25 cellular contexts compared by ENCODE assay signal in genomic region chr1:202684716-202685115, GRCh38. TPM values are rescaled to one million over a fixed set of nuclear protein-coding genes. Genes with fewer than 3 reads are reported as not detected.
DNase-seq lines count a peak whose midpoint lies in the region; ATAC-seq and TF ChIP-seq lines count a peak whose summit lies in the region.
"Had no signal": no experiment of that assay in that cellular context is flagged by ENCODE, and none has a peak within 500 bp of the region (broad histone marks: within the 10 kb centered on the region; RNA-seq: fewer than 3 reads in every experiment).

No MANE protein-coding gene starts in this region.

- no peak overlapping the region for H3K4ac ChIP-seq in neuronal stem cell (ENCODE audit: low read length)

- TF ChIP-seq RAD21 in HCT116 (IDR thresholded peaks at IDR 0.05; ENCODE audit: low read depth): no peak

- H3K36me3 ChIP-seq in HCT116 (ENCODE audit: control insufficient read depth in 1 of 2, insufficient read depth in 2 of 2, low read length in 2 of 2) (no peaks in the 10 kb centered on the region), neuronal stem cell (replicated peaks in 1 of 2; ENCODE audit: control insufficient read depth in 2 of 2, insufficient read depth in 2 of 2, low read length in 2 of 2) (no peaks in the 10 kb centered on the region)
- H3K36me3 ChIP-seq: BE2C, MG63, Peyer's patch had no signal

- no peak overlapping the region for H2AK5ac ChIP-seq in neuronal stem cell (ENCODE audit: low read depth, low read length)

- no peak overlapping the region for H4K8ac ChIP-seq in neuronal stem cell (ENCODE audit: low read depth, low read length)

- H3K18ac ChIP-seq in neuronal stem cell (ENCODE audit: low read length): no peak overlapping the region

- DNase-seq in NCI-H2196 (lab: John Stamatoyannopoulos, UW; ENCODE audit: unreplicated experiment) (peak; percentile 38), NCI-H2196 treated with DMSO at 0.1 percent for 48 hours (lab: John Stamatoyannopoulos, UW; ENCODE audit: unreplicated experiment) (no peak), HCT116 (ENCODE audit: low read depth, low spot score) (no peak), NCI-H146 treated with DMSO at 0.1 percent for 48 hours (lab: John Stamatoyannopoulos, UW; ENCODE audit: unreplicated experiment) (peak; percentile 71), neuronal stem cell (ENCODE audit: low spot score) (no peak), AG08396 (ENCODE audit: low spot score) (no peak), inferior parietal cortex (ENCODE audit: extremely low spot score) (no peak), activated gamma-delta T cell (lab: John Stamatoyannopoulos, UW) (no peak)
- DNase-seq: 8988T; BE2C; Caco-2; CD4-positive, CD25-positive, alpha-beta regulatory T cell; GOT3; MG63; NCI-H1048; NCI-H187; NCI-H446; NCI-H82; Peyer's patch; SW 1271; T-helper 2 cell had no signal

- H3K9me2 ChIP-seq in HCT116 (ENCODE audit: insufficient read depth): no peaks in the 10 kb centered on the region

- H3K23ac ChIP-seq in neuronal stem cell (ENCODE audit: low read depth, low read length, poor library complexity): no peak overlapping the region

- no peak for TF ChIP-seq CTCF in HCT116 (IDR thresholded peaks at IDR 0.05 in 2 of 3, conservative IDR thresholded peaks at IDR 0.05 in 1 of 3; ENCODE audit: borderline replicate concordance in 1 of 3, insufficient read depth in 1 of 3, low read depth in 2 of 3, low read length in 2 of 3)

- H2BK120ac ChIP-seq in neuronal stem cell (ENCODE audit: low read depth, low read length): no peak overlapping the region

- ATAC-seq in HCT116: no peak
- ATAC-seq: HepG2, Right ventricle myocardium inferior had no signal

- H3K4me3 ChIP-seq in HCT116 (replicated peaks in 1 of 2; ENCODE audit: low read depth in 1 of 2, low read length in 2 of 2) (no peak overlapping the region), neuronal stem cell (ENCODE audit: low read length in 2 of 2) (no peak overlapping the region)
- H3K4me3 ChIP-seq: MG63, Peyer's patch had no signal

- no peak for TF ChIP-seq POLR2A in HCT116 (IDR thresholded peaks at IDR 0.05; ENCODE audit: borderline replicate concordance, extremely low read depth, insufficient read depth, insufficient read length)

- intact Hi-C loops in HCT116 (cut with micrococcal nuclease): no loop called here

- CTCF ChIA-PET in HCT116 (lab: Charles Lee): no interaction called here

- peak overlapping the region; percentile 42 for H3K14ac ChIP-seq in neuronal stem cell (ENCODE audit: low read length)

- H3K9ac ChIP-seq in HCT116 (ENCODE audit: low read length) (no peak overlapping the region), neuronal stem cell (ENCODE audit: low read depth, low read length, poor library complexity) (no peak overlapping the region)
- H3K9ac ChIP-seq: KMS-11 had no signal

- H2AFZ ChIP-seq in HCT116 (ENCODE audit: low read depth, low read length, poor library complexity, severe bottlenecking) (no peak overlapping the region), neuronal stem cell (ENCODE audit: low read length) (no peak overlapping the region)

- BruUV-seq in HCT116 (replicated peaks; lab: Mats Ljungman, UMichigan): no TSS peak

- H4K91ac ChIP-seq in neuronal stem cell (ENCODE audit: low read depth, low read length, poor library complexity): no peak overlapping the region

- H3K79me2 ChIP-seq in HCT116 (ENCODE audit: insufficient read depth, low read length): no peaks in the 10 kb centered on the region

- RAD21 ChIA-PET in HCT116 (lab: Charles Lee; ENCODE audit: low non-redundant PET in 1 of 2, low total read pairs in 2 of 2, uncharacterized antibody in 2 of 2, unreplicated experiment in 2 of 2): no interaction called here

- no peaks in the 10 kb centered on the region for H3K79me1 ChIP-seq in neuronal stem cell (ENCODE audit: low read depth, low read length)

- H4K20me1 ChIP-seq in HCT116 (ENCODE audit: insufficient read depth): no peaks in the 10 kb centered on the region

- H3K9me3 ChIP-seq in HCT116 (ENCODE audit: control insufficient read depth in 1 of 2, insufficient read depth in 1 of 2, low read depth in 1 of 2, low read length in 2 of 2) (no peaks in the 10 kb centered on the region), neuronal stem cell (replicated peaks in 1 of 2; ENCODE audit: control insufficient read depth in 2 of 2, insufficient read depth in 1 of 2, low read depth in 1 of 2, low read length in 2 of 2) (no peaks in the 10 kb centered on the region)
- H3K9me3 ChIP-seq: BE2C, Caco-2, MG63, Peyer's patch had no signal

- no peak overlapping the region for H2BK15ac ChIP-seq in neuronal stem cell (ENCODE audit: low read length)

- no CpG with 5 or more reads among the region's 2 CpGs for WGBS in neuronal stem cell (ENCODE audit: extremely low coverage in 2 of 2, insufficient read length in 2 of 2, insufficient replicate concordance in 1 of 2), 2 donors

- H3K4me2 ChIP-seq in HCT116 (ENCODE audit: low read length): peak overlapping the region; percentile 40; the same call in 1 of the 2 replicates
- no peak overlapping the region for H3K4me2 ChIP-seq in neuronal stem cell (ENCODE audit: insufficient read depth, low read length, poor library complexity, severe bottlenecking)
- H3K4me2 ChIP-seq: KMS-11 had no signal

- peaks cover 64% of the 10 kb centered on the region for H3K27me3 ChIP-seq in HCT116 (ENCODE audit: insufficient read depth, low read length)
- peaks cover 0 to 23% (median 0%) of the 10 kb centered on the region in 3 experiments for H3K27me3 ChIP-seq in neuronal stem cell (ENCODE audit: control insufficient read depth in 3 of 3, insufficient read depth in 3 of 3, low read depth in 1 of 3, low read length in 3 of 3)
- H3K27me3 ChIP-seq: BE2C, Peyer's patch had no signal

- POLR2A ChIA-PET in HCT116 (lab: Charles Lee): no interaction called here

- H3K4me1 ChIP-seq in HCT116 (ENCODE audit: control insufficient read depth in 1 of 2, insufficient read depth in 2 of 2, low read length in 2 of 2) (peaks cover 5 to 8% of the 10 kb centered on the region in 2 experiments; a peak in 3 of 4 replicates), neuronal stem cell (ENCODE audit: control insufficient read depth in 2 of 2, insufficient read depth in 1 of 2, low read depth in 1 of 2, low read length in 2 of 2) (peaks cover 2 to 7% of the 10 kb centered on the region in 2 donors)
- H3K4me1 ChIP-seq: BE2C, Caco-2, Peyer's patch had no signal

- no peak overlapping the region for H2BK12ac ChIP-seq in neuronal stem cell (ENCODE audit: low read length)

- H2BK5ac ChIP-seq in neuronal stem cell (ENCODE audit: low read length): no peak overlapping the region

- H3K27ac ChIP-seq in HCT116 (ENCODE audit: low read depth, low read length): no peak overlapping the region
- H3K27ac ChIP-seq in neuronal stem cell (replicated peaks; ENCODE audit: low read length): no peak overlapping the region
- H3K27ac ChIP-seq: KMS-11, Peyer's patch had no signal

TF ChIP-seq in HCT116, 20 proteins besides CTCF, POLR2A, EP300 and RAD21:
- TF ChIP-seq CBX3 (IDR thresholded peaks at IDR 0.05; ENCODE audit: low read depth): no peak
- no peak for TF ChIP-seq ZBTB33 (IDR thresholded peaks at IDR 0.05; ENCODE audit: extremely low read depth, insufficient replicate concordance, low read length)
- no peak for TF ChIP-seq SRF (IDR thresholded peaks at IDR 0.05; ENCODE audit: low read depth)
- no peak for TF ChIP-seq SP1 (IDR thresholded peaks at IDR 0.05; ENCODE audit: low read depth)
- TF ChIP-seq POLR2AphosphoS5 (IDR thresholded peaks at IDR 0.05; ENCODE audit: low read depth, low read length): no peak
- TF ChIP-seq YY1 (IDR thresholded peaks at IDR 0.05; ENCODE audit: extremely low read depth, insufficient replicate concordance, low read depth, low read length): no peak
- TF ChIP-seq EZH2phosphoT487 (IDR thresholded peaks at IDR 0.05; ENCODE audit: borderline replicate concordance): no peak
- TF ChIP-seq CEBPB (IDR thresholded peaks at IDR 0.05; ENCODE audit: low read depth): no peak
- no peak for TF ChIP-seq EZH2 (IDR thresholded peaks at IDR 0.05)
- no peak for TF ChIP-seq EGR1 (IDR thresholded peaks at IDR 0.05; ENCODE audit: low read depth)
- no peak for TF ChIP-seq ZFX (IDR thresholded peaks at IDR 0.05)
- TF ChIP-seq ATF3 (IDR thresholded peaks at IDR 0.05): no peak
- TF ChIP-seq TCF7L2 (IDR thresholded peaks at IDR 0.05; ENCODE audit: borderline replicate concordance, extremely low read depth, insufficient read depth, insufficient read length): no peak
TF ChIP-seq in HCT116: peak in this region for 0.

RNA-seq across cellular contexts. Expression of gene SYT2, which starts 25.5 kb away (rescaled TPM):
- not detected for total RNA-seq in HCT116 (2021; ENCODE audit: unreplicated experiment)
- 0.01 TPM in 2 replicates for polyA plus RNA-seq in HCT116 (2012)
- polyA plus RNA-seq in neuronal stem cell (2013, experiment 1 of 2): 0.08 TPM
- polyA plus RNA-seq in neuronal stem cell (2013, experiment 2 of 2): 0.06 TPM
- total RNA-seq: CD4-positive, CD25-positive, alpha-beta regulatory T cell; HepG2; Right ventricle myocardium inferior; SK-MEL-5 had no signal
- polyA plus RNA-seq: HepG2 had no signal

Comparison
In these comparisons a context has a peak if more than half of its experiments do, and no peak if none do; other contexts are left out.
1. DNase-seq: peak in NCI-H2196 (single experiment) and NCI-H146 treated with DMSO at 0.1 percent for 48 hours (single experiment); none in NCI-H2196 treated with DMSO at 0.1 percent for 48 hours (single experiment), HCT116 (single experiment), neuronal stem cell (single experiment), AG08396 (single experiment), inferior parietal cortex (single experiment) and activated gamma-delta T cell (single experiment).